ENCODE assay signal across 9 cellular contexts in the genomic region with DNA sequence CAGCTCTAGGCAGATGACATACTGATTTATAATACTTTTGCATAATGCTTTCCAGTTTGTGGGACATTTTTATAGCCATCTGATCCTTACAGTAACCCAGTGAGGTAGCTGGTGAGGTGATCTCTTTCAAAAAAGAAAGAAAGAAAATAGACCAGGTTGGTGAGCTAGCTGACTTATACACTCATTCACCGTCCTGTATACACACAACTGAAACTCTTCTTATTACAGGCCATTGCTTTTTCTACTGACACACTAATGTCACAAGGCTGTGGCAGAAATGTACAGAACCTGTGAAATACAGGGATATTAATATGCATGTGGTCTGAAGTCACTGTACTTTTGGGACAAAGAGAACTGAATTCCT.
DNase-seq lines count a peak whose midpoint lies in the region; ATAC-seq, FAIRE-seq and TF ChIP-seq lines count a peak whose summit lies in the region.
"Had no signal": no experiment of that assay in that cellular context is flagged by ENCODE, and none has a peak within 500 bp of the region (broad histone marks: within the 10 kb centered on the region; RNA-seq: fewer than 3 reads in every experiment).

No MANE protein-coding gene starts in this region.

- CTCF ChIA-PET in HEK293T (lab: Yijun Ruan, JAX) = no interaction called here

- H3K36me3 Mint-ChIP-seq in activated naive CD4-positive, alpha-beta T cell treated with anti-CD3 and anti-CD28 coated beads, Interleukin-2, amount 50 U/mL, for 72 hours = peaks cover 56 to 60% of the 10 kb centered on the region in 2 donors
- peaks cover 2% of the 10 kb centered on the region for H3K36me3 Mint-ChIP-seq in osteocyte (ENCODE audit: unreplicated experiment)

- H3K9me3 Mint-ChIP-seq in activated naive CD4-positive, alpha-beta T cell treated with anti-CD3 and anti-CD28 coated beads, Interleukin-2, amount 50 U/mL, for 72 hours = peaks cover 0 to 1% of the 10 kb centered on the region in 2 donors
- no peaks in the 10 kb centered on the region for H3K9me3 Mint-ChIP-seq in osteocyte (ENCODE audit: unreplicated experiment)

- peak overlapping the region; percentile 97 to 98 for H3K27ac Mint-ChIP-seq in activated naive CD4-positive, alpha-beta T cell treated with anti-CD3 and anti-CD28 coated beads, Interleukin-2, amount 50 U/mL, for 72 hours
- peak overlapping the region; percentile 29 for H3K27ac Mint-ChIP-seq in osteocyte (ENCODE audit: unreplicated experiment)

- POLR2A ChIA-PET in HEK293T (lab: Yijun Ruan, JAX) = interaction anchor here (1.2 kb wide), 1 partner anchor 150 kb away, joined by 6 read pairs; no protein-coding TSS in a partner anchor

- peak; percentile 9 for FAIRE-seq in GM12891 (lab: Jason Lieb, UNC)

- intact Hi-C loops in cardiac septum (cut with DNase I) = loop anchor here (5.0 kb wide), 3 partner anchors 87 to 228 kb away; no protein-coding TSS in a partner anchor

- no peaks in the 10 kb centered on the region for H3K27me3 Mint-ChIP-seq in osteocyte (ENCODE audit: unreplicated experiment)

- TF ChIP-seq CTCF in osteocyte (IDR thresholded peaks at IDR 0.05) = no peak

- no peak overlapping the region for H3K4me3 Mint-ChIP-seq in osteocyte (ENCODE audit: unreplicated experiment)

- H3K4me1 Mint-ChIP-seq in osteocyte (ENCODE audit: unreplicated experiment) = peaks cover 43% of the 10 kb centered on the region

- no peak for TF ChIP-seq POLR2A in GM12891 (IDR thresholded peaks at IDR 0.05; ENCODE audit: low read depth, low read length)

- DNase-seq in GM12891 (ENCODE audit: insufficient read length, low spot score) = no peak
- no peak for DNase-seq in HEK293T (ENCODE audit: extremely low spot score)
- DNase-seq in activated naive CD4-positive, alpha-beta T cell treated with anti-CD3 and anti-CD28 coated beads, Interleukin-2, amount 50 U/mL, for 72 hours (ENCODE audit: low spot score in 2 of 2) = no peak
- no peak for DNase-seq in osteocyte (ENCODE audit: extremely low spot score, unreplicated experiment)
- DNase-seq in MV-4-11 (lab: John Stamatoyannopoulos, UW) = no peak
- no peak for DNase-seq in cardiac septum (ENCODE audit: low spot score)
- DNase-seq: NCI-H2029 treated with DMSO at 0.1 percent for 48 hours had no signal

- ATAC-seq in activated naive CD4-positive, alpha-beta T cell treated with anti-CD3 and anti-CD28 coated beads, Interleukin-2, amount 50 U/mL, for 72 hours = peak; percentile 51 to 55
- ATAC-seq in GM19467 (IDR thresholded peaks at IDR 0.05; ENCODE audit: unreplicated experiment) (no peak), GM19452 (IDR thresholded peaks at IDR 0.05; ENCODE audit: unreplicated experiment) (no peak)

TF ChIP-seq in GM12891, 5 proteins besides CTCF, POLR2A, EP300 and RAD21:
- TF ChIP-seq PAX5 (IDR thresholded peaks at IDR 0.05; ENCODE audit: insufficient read depth, low read length, severe bottlenecking) = no peak
- peak; percentile 72; the same call in 1 of the 2 replicates for TF ChIP-seq POU2F2 (IDR thresholded peaks at IDR 0.05; ENCODE audit: low read depth, low read length)
- TF ChIP-seq TAF1 (IDR thresholded peaks at IDR 0.05; ENCODE audit: low read depth, low read length) = no peak; the same call in 1 of the 2 replicates
- TF ChIP-seq SPI1 (IDR thresholded peaks at IDR 0.05; ENCODE audit: low read depth, low read length) = no peak
TF ChIP-seq in GM12891: peak in this region for 1.

TF ChIP-seq in HEK293T, 16 proteins besides CTCF, POLR2A, EP300 and RAD21:
- TF ChIP-seq, protein P1, sequence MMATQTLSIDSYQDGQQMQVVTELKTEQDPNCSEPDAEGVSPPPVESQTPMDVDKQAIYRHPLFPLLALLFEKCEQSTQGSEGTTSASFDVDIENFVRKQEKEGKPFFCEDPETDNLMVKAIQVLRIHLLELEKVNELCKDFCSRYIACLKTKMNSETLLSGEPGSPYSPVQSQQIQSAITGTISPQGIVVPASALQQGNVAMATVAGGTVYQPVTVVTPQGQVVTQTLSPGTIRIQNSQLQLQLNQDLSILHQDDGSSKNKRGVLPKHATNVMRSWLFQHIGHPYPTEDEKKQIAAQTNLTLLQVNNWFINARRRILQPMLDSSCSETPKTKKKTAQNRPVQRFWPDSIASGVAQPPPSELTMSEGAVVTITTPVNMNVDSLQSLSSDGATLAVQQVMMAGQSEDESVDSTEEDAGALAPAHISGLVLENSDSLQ (IDR thresholded peaks at IDR 0.05) = peak; percentile 95
- TF ChIP-seq SP1 (IDR thresholded peaks at IDR 0.05) (no peak), NFRKB (IDR thresholded peaks at IDR 0.05) (no peak), CTBP1 (IDR thresholded peaks at IDR 0.05; ENCODE audit: borderline replicate concordance) (peak; percentile 51; the same call in 1 of the 2 replicates)
TF ChIP-seq in HEK293T: peak in this region for 2.

Comparison
In these comparisons a context has a peak if more than half of its experiments do, and no peak if none do; other contexts are left out.
1. ATAC-seq: peak in activated naive CD4-positive, alpha-beta T cell treated with anti-CD3 and anti-CD28 coated beads, Interleukin-2, amount 50 U/mL, for 72 hours (2 of 2); none in GM19467 (single experiment) and GM19452 (single experiment).